Comparison of ENCODE assay signal across 17 cellular contexts in the genomic region with DNA sequence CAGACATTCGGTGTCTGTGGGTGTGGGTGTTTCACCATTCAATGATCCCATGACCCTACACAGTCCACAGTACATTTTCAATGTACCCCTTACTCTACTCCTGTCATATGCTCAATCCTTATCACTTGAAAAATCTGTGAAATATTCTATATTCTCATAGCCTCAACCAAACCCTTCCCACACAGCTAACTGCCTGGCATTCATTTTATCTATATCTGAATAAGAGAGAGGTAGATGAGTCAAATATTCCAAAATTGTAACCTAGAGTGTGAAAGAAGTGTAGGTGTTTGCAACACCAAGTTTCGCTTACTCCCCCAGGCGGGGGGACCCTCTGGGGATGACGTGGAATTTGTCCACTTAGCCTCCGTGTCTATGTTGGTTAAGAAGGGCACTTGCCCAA.
DNase-seq lines count a peak whose midpoint lies in the region; ATAC-seq, FAIRE-seq and TF ChIP-seq lines count a peak whose summit lies in the region.
"Had no signal": no experiment of that assay in that cellular context is flagged by ENCODE, and none has a peak within 500 bp of the region (broad histone marks: within the 10 kb centered on the region; RNA-seq: fewer than 3 reads in every experiment).

No MANE protein-coding gene starts in this region.

- peak overlapping the region; percentile 32 for H3K27ac Mint-ChIP-seq in T-helper 2 cell treated with Interferon-gamma antibody and Interleukin-4, amounts not matched to agents 5 μg/mL and 100 μg/mL, for 36 hours
- peak overlapping the region; percentile 50 for H3K27ac Mint-ChIP-seq in activated naive CD8-positive, alpha-beta T cell treated with anti-CD3 and anti-CD28 coated beads for 36 hours

- H3K4me1 ChIP-seq in HepG2 (ENCODE audit: insufficient read depth, low read length): no peaks in the 10 kb centered on the region
- H3K4me1 ChIP-seq: adrenal gland, esophagus squamous epithelium had no signal

- TF ChIP-seq RAD21 in HepG2 (CRISPR knock-in tag; IDR thresholded peaks at IDR 0.05): no peak

- H3K36me3 ChIP-seq in HepG2 (replicated peaks in 1 of 2; ENCODE audit: control insufficient read depth in 1 of 2, insufficient read depth in 2 of 2, low read length in 2 of 2): no peaks in the 10 kb centered on the region
- H3K36me3 ChIP-seq: adrenal gland, esophagus squamous epithelium had no signal

- H3K4me3 Mint-ChIP-seq in T-helper 2 cell treated with Interferon-gamma antibody and Interleukin-4, amounts not matched to agents 5 μg/mL and 100 μg/mL, for 36 hours: no peak overlapping the region
- H3K4me3 Mint-ChIP-seq in activated naive CD8-positive, alpha-beta T cell treated with anti-CD3 and anti-CD28 coated beads for 36 hours: peak overlapping the region; percentile 19

- H3K4me3 ChIP-seq in HepG2 (replicated peaks in 1 of 3; ENCODE audit: insufficient read depth in 1 of 3, low read depth in 2 of 3, low read length in 3 of 3): no peak overlapping the region
- H3K4me3 ChIP-seq: adrenal gland, esophagus squamous epithelium had no signal

- H3K4me1 Mint-ChIP-seq in T-helper 2 cell treated with Interferon-gamma antibody and Interleukin-4, amounts not matched to agents 5 μg/mL and 100 μg/mL, for 36 hours (ENCODE audit: low read depth): peaks cover 32% of the 10 kb centered on the region
- peaks cover 37% of the 10 kb centered on the region for H3K4me1 Mint-ChIP-seq in activated naive CD8-positive, alpha-beta T cell treated with anti-CD3 and anti-CD28 coated beads for 36 hours

- no peaks in the 10 kb centered on the region for H3K9me3 ChIP-seq in HepG2 (ENCODE audit: low read length)
- H3K9me3 ChIP-seq: adrenal gland, esophagus squamous epithelium, SK-N-SH had no signal

- peaks cover 5% of the 10 kb centered on the region for H3K36me3 Mint-ChIP-seq in T-helper 2 cell treated with Interferon-gamma antibody and Interleukin-4, amounts not matched to agents 5 μg/mL and 100 μg/mL, for 36 hours (ENCODE audit: low read depth)
- H3K36me3 Mint-ChIP-seq in activated naive CD8-positive, alpha-beta T cell treated with anti-CD3 and anti-CD28 coated beads for 36 hours: peaks cover 7% of the 10 kb centered on the region

- H3K79me2 ChIP-seq in HepG2 (ENCODE audit: insufficient read depth, low read length): no peaks in the 10 kb centered on the region

- peak; percentile 51 for ATAC-seq in GM19351 (IDR thresholded peaks at IDR 0.05; ENCODE audit: unreplicated experiment)
- no peak for ATAC-seq in HepG2
- ATAC-seq: right cardiac atrium had no signal

- FAIRE-seq in GM12891 (lab: Jason Lieb, UNC) (no peak), HepG2 (lab: Jason Lieb, UNC) (no peak)

- no peak for TF ChIP-seq CTCF in HepG2 (CRISPR knock-in tag; IDR thresholded peaks at IDR 0.05)

- peaks cover 6% of the 10 kb centered on the region for H3K9me3 Mint-ChIP-seq in T-helper 2 cell treated with Interferon-gamma antibody and Interleukin-4, amounts not matched to agents 5 μg/mL and 100 μg/mL, for 36 hours
- H3K9me3 Mint-ChIP-seq in activated naive CD8-positive, alpha-beta T cell treated with anti-CD3 and anti-CD28 coated beads for 36 hours: peaks cover 4% of the 10 kb centered on the region

- H2AFZ ChIP-seq in HepG2 (ENCODE audit: low read length): no peak overlapping the region

- POLR2A ChIA-PET in HepG2 (lab: Yijun Ruan, JAX): no interaction called here

- intact Hi-C loops in HepG2 (cut with micrococcal nuclease; ENCODE audit: unreplicated experiment): no loop called here

- in situ Hi-C loops in HepG2 (cut with HindIII; ENCODE audit: extremely low pct_ligation_motif_present, low pct_unique_long_range_greater_than_20kb): no loop called here

- H3K27me3 ChIP-seq in HepG2 (ENCODE audit: control insufficient read depth in 1 of 2, insufficient read depth in 2 of 2, low read length in 2 of 2): no peaks in the 10 kb centered on the region
- H3K27me3 ChIP-seq: adrenal gland, esophagus squamous epithelium had no signal

- H3K4me2 ChIP-seq in HepG2 (ENCODE audit: low read depth, low read length): no peak overlapping the region
- H3K4me2 ChIP-seq: SK-N-SH had no signal

- H3K27ac ChIP-seq in HepG2 (ENCODE audit: extremely low read length, insufficient read depth, low read length): no peak overlapping the region
- H3K27ac ChIP-seq: adrenal gland, esophagus squamous epithelium had no signal

- CTCF ChIA-PET in HepG2 (lab: Yijun Ruan, JAX; ENCODE audit: low intra/inter-chr PET ratio, low total read pairs): no interaction called here

- TF ChIP-seq POLR2A in GM12891 (IDR thresholded peaks at IDR 0.05; ENCODE audit: low read depth, low read length): no peak
- no peak for TF ChIP-seq POLR2A in HepG2 (IDR thresholded peaks at IDR 0.05; ENCODE audit: insufficient read depth in 1 of 2, low read depth in 2 of 2, low read length in 2 of 2)

- no peak overlapping the region for H3K9ac ChIP-seq in HepG2 (ENCODE audit: insufficient read depth, low read depth, low read length)
- H3K9ac ChIP-seq: SK-N-SH had no signal

- no peaks in the 10 kb centered on the region for H3K27me3 Mint-ChIP-seq in T-helper 2 cell treated with Interferon-gamma antibody and Interleukin-4, amounts not matched to agents 5 μg/mL and 100 μg/mL, for 36 hours (ENCODE audit: low read depth)
- H3K27me3 Mint-ChIP-seq in activated naive CD8-positive, alpha-beta T cell treated with anti-CD3 and anti-CD28 coated beads for 36 hours: no peaks in the 10 kb centered on the region

- 4% methylated on average over 5 of the region's 5 CpGs for WGBS in HepG2 (ENCODE audit: low lambda C conversion rate)

- TF ChIP-seq EP300 in HepG2 (IDR thresholded peaks at IDR 0.05; ENCODE audit: low read depth in 2 of 2, low read length in 2 of 2): no peak
- TF ChIP-seq EP300 in HepG2 (CRISPR knock-in tag; IDR thresholded peaks at IDR 0.05; ENCODE audit: borderline replicate concordance): no peak

- H4K20me1 ChIP-seq in HepG2 (ENCODE audit: insufficient read depth, low read length): no peaks in the 10 kb centered on the region

- BruUV-seq in HepG2 (replicated peaks; lab: Mats Ljungman, UMichigan): no TSS peak

- peak; percentile 86 for DNase-seq in T-helper 2 cell treated with Interferon-gamma antibody and Interleukin-4, amounts not matched to agents 5 μg/mL and 100 μg/mL, for 36 hours (ENCODE audit: low spot score)
- peak; percentile 68 for DNase-seq in activated naive CD8-positive, alpha-beta T cell treated with anti-CD3 and anti-CD28 coated beads for 36 hours
- peak; percentile 47 to 60 for DNase-seq in stimulated activated CD4-positive, alpha-beta T cell treated with anti-CD3 and anti-CD28 coated beads, Interleukin-4, amount 100 ng/mL, for 48 hours (ENCODE audit: low read depth in 2 of 2)
- DNase-seq in SIG-M5 treated with dmso at 0.1 percent for 504 hours (lab: John Stamatoyannopoulos, UW; ENCODE audit: unreplicated experiment) (no peak), DMS53 (lab: John Stamatoyannopoulos, UW) (no peak), GM12891 (ENCODE audit: insufficient read length, low spot score) (no peak), HepG2 (ENCODE audit: low spot score) (no peak)
- DNase-seq: adrenal gland, caudate nucleus, EL, esophagus squamous epithelium, glutamatergic neuron, NCI-H1105 treated with DMSO at 0.1 percent for 48 hours, NCI-H2171 treated with DMSO at 0.1 percent for 48 hours, right cardiac atrium, SK-N-SH had no signal

TF ChIP-seq in GM12891, 5 proteins besides CTCF, POLR2A, EP300 and RAD21:
- no peak for TF ChIP-seq SPI1 (IDR thresholded peaks at IDR 0.05; ENCODE audit: low read depth, low read length)
- no peak for TF ChIP-seq PAX5 (IDR thresholded peaks at IDR 0.05; ENCODE audit: insufficient read depth, low read length, severe bottlenecking)
- no peak for TF ChIP-seq TAF1 (IDR thresholded peaks at IDR 0.05; ENCODE audit: low read depth, low read length)
- TF ChIP-seq POU2F2 (IDR thresholded peaks at IDR 0.05; ENCODE audit: low read depth, low read length): no peak
- no peak for TF ChIP-seq POLR2AphosphoS5 (IDR thresholded peaks at IDR 0.05; ENCODE audit: low read depth, low read length)

TF ChIP-seq in HepG2, 621 proteins besides CTCF, POLR2A, EP300 and RAD21 (continues in another document):
- TF ChIP-seq, protein P1, sequence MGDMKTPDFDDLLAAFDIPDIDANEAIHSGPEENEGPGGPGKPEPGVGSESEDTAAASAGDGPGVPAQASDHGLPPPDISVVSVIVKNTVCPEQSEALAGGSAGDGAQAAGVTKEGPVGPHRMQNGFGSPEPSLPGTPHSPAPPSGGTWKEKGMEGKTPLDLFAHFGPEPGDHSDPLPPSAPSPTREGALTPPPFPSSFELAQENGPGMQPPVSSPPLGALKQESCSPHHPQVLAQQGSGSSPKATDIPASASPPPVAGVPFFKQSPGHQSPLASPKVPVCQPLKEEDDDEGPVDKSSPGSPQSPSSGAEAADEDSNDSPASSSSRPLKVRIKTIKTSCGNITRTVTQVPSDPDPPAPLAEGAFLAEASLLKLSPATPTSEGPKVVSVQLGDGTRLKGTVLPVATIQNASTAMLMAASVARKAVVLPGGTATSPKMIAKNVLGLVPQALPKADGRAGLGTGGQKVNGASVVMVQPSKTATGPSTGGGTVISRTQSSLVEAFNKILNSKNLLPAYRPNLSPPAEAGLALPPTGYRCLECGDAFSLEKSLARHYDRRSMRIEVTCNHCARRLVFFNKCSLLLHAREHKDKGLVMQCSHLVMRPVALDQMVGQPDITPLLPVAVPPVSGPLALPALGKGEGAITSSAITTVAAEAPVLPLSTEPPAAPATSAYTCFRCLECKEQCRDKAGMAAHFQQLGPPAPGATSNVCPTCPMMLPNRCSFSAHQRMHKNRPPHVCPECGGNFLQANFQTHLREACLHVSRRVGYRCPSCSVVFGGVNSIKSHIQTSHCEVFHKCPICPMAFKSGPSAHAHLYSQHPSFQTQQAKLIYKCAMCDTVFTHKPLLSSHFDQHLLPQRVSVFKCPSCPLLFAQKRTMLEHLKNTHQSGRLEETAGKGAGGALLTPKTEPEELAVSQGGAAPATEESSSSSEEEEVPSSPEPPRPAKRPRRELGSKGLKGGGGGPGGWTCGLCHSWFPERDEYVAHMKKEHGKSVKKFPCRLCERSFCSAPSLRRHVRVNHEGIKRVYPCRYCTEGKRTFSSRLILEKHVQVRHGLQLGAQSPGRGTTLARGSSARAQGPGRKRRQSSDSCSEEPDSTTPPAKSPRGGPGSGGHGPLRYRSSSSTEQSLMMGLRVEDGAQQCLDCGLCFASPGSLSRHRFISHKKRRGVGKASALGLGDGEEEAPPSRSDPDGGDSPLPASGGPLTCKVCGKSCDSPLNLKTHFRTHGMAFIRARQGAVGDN (CRISPR knock-in tag; IDR thresholded peaks at IDR 0.05): no peak
- TF ChIP-seq ARNTL (CRISPR knock-in tag; IDR thresholded peaks at IDR 0.05) (no peak), NFE2 (CRISPR knock-in tag; IDR thresholded peaks at IDR 0.05) (no peak), SRSF9 (IDR thresholded peaks at IDR 0.05; ENCODE audit: borderline replicate concordance, insufficient read depth, low read depth, low read length, poor library complexity, severe bottlenecking) (no peak), CEBPG (CRISPR knock-in tag; IDR thresholded peaks at IDR 0.05) (no peak)

Comparison
In these comparisons a context has a peak if more than half of its experiments do, and no peak if none do; other contexts are left out.
1. DNase-seq: peak in T-helper 2 cell treated with Interferon-gamma antibody and Interleukin-4, amounts not matched to agents 5 μg/mL and 100 μg/mL, for 36 hours (single experiment), activated naive CD8-positive, alpha-beta T cell treated with anti-CD3 and anti-CD28 coated beads for 36 hours (single experiment) and stimulated activated CD4-positive, alpha-beta T cell treated with anti-CD3 and anti-CD28 coated beads, Interleukin-4, amount 100 ng/mL, for 48 hours (2 of 2); none in SIG-M5 treated with dmso at 0.1 percent for 504 hours (single experiment), DMS53 (single experiment), GM12891 (single experiment) and HepG2 (single experiment).